Comparison of ENCODE assay signal across 8 cellular contexts in the genomic region with DNA sequence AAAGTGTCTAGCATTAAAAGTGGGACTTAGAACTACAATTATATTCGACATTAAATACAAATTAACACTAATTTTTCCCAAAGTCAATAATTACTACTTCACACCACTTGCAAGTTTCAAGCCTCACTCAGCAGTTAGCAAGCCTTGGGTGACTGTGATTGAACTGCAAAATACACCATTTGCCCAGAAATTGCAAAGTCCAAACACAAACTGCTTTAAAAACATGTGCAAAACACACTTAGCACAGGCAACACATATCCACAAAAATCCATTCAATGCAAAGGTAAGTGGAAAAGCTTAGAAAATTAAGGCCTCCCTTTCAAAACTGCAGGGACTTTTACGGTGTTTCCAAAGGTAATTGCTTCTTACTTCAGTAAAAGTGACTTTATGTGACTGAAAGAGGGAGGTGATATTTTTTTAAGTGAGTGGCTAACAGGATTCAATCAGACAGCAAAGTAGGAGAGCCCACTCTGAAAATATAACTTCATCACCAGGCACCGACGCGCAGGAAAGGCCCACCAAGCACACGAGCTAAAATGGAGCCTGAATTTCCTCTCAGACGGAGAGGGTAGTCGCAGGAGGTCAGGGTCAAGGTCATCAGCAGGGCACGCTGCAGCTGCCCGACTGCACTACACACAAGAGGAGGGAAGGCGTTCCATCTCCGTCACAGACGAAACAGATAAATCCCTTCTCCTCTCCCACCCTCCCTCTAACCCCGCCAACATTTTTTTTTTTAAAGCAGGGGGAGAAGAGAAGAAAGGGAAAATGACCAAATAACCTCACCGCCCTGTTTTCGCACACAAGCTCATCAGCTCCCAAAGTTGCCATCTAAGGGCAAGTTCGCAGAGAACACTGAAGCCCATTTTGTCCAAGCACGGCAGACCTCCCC. TPM values are rescaled to one million over a fixed set of nuclear protein-coding genes. Genes with fewer than 3 reads are reported as not detected.
DNase-seq lines count a peak whose midpoint lies in the region; ATAC-seq and TF ChIP-seq lines count a peak whose summit lies in the region.

No MANE protein-coding gene starts in this region.

- H3K27me3 ChIP-seq in breast epithelium: no peaks in the 10 kb centered on the region

- H3K4me1 ChIP-seq in breast epithelium: no peaks in the 10 kb centered on the region

- H3K36me3 ChIP-seq in breast epithelium: no peaks in the 10 kb centered on the region

- peak overlapping the region; percentile 80 to 97 (median 88) for H3K4me3 ChIP-seq in breast epithelium

- TF ChIP-seq POLR2A in breast epithelium (IDR thresholded peaks at IDR 0.05): no peak

- TF ChIP-seq CTCF in breast epithelium (IDR thresholded peaks at IDR 0.05): no peak

- H3K9me3 ChIP-seq in breast epithelium: no peaks in the 10 kb centered on the region

- H3K27ac ChIP-seq in breast epithelium: peak overlapping the region; percentile 95 to 99

- DNase-seq in DMS79 treated with DMSO at 0.1 percent for 48 hours (lab: John Stamatoyannopoulos, UW): peak; percentile 2
- no peak for DNase-seq in DMS79 (lab: John Stamatoyannopoulos, UW)
- DNase-seq in NCI-H82 (lab: John Stamatoyannopoulos, UW): peak; percentile 81
- no peak for DNase-seq in breast epithelium (ENCODE audit: low spot score in 2 of 2)
- peak; percentile 11 for DNase-seq in kidney tubule cell (ENCODE audit: low spot score)
- peak; percentile 45 for DNase-seq in stimulated activated naive CD8-positive, alpha-beta T cell treated with anti-CD3 and anti-CD28 coated beads, Interleukin-15, Interleukin-2, amounts not matched to agents 100 U/mL and 50 U/mL, for 24 hours
- no peak for DNase-seq in activated effector memory CD4-positive, alpha-beta T cell treated with anti-CD3 and anti-CD28 coated beads, Interleukin-2, amount 50 U/mL, for 16 hours

- intact Hi-C loops in breast epithelium (cut with DNase I; ENCODE audit: low total_unique reads): no loop called here

- peak; percentile 25 for ATAC-seq in GM21717 (IDR thresholded peaks at IDR 0.05; ENCODE audit: unreplicated experiment)
- ATAC-seq in stimulated activated naive CD8-positive, alpha-beta T cell treated with anti-CD3 and anti-CD28 coated beads, Interleukin-15, Interleukin-2, amounts not matched to agents 100 U/mL and 50 U/mL, for 24 hours: no peak

RNA-seq across cellular contexts. Expression of a gene that starts 3.1 kb away (rescaled TPM):
- total RNA-seq in breast epithelium: 10 to 100 TPM; 18.6 to 21.1 (median 19.0) TPM

Comparison
In these comparisons a context has a peak if more than half of its experiments do, and no peak if none do; other contexts are left out.
1. DNase-seq: peak in DMS79 treated with DMSO at 0.1 percent for 48 hours (single experiment), NCI-H82 (single experiment), kidney tubule cell (single experiment) and stimulated activated naive CD8-positive, alpha-beta T cell treated with anti-CD3 and anti-CD28 coated beads, Interleukin-15, Interleukin-2, amounts not matched to agents 100 U/mL and 50 U/mL, for 24 hours (single experiment); none in DMS79 (single experiment), breast epithelium (0 of 2) and activated effector memory CD4-positive, alpha-beta T cell treated with anti-CD3 and anti-CD28 coated beads, Interleukin-2, amount 50 U/mL, for 16 hours (single experiment).